Comparison of ENCODE assay signal across 8 cellular contexts in the genomic region with DNA sequence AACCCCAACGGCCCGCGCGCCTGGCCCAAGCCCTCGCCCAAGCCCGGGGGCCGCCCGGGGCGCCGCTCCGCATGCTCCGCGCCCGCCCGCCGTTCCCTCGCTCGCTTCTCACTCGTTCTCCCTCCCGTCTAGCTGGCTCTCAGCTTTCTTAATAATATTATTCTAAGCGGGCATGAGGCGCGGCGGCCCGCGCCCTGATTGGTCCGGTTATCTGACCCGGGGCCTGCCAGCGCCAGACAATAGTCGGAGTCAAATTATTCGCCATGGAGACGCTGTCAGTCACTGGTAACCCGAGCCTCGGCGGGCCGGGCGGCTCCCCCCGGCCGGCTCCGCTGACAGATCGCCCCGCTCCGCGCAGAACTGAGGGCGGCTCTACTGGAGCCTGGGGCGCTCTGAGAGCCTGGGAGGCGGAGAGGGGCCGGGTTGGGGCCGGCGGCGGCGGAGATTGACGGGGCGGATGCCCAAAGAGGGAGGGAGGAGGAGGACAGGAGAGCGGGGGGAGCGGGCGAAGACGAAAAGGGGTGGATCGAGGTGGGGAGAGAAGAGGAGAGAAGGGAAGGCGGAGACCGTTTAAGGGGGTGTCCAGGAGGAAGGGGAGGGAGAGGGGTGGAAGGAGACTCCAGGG. TPM values are rescaled to one million over a fixed set of nuclear protein-coding genes. Genes with fewer than 3 reads are reported as not detected.
DNase-seq lines count a peak whose midpoint lies in the region; ATAC-seq and TF ChIP-seq lines count a peak whose summit lies in the region.

Gene SIX2, minus strand, starts transcription at position 150 of the 625 bp plus-strand sequence. CDS start 342 bp downstream, outside the sequence.

- H3K4me3 ChIP-seq in BLaER1 (peak within 1 kb of the TSS; percentile 22; the same call in 1 of the 2 replicates), breast epithelium (peak within 1 kb of the TSS; percentile 49 to 68 (median 57)), iPS-18c (ENCODE audit: insufficient read depth, low read depth, low read length) (peak within 1 kb of the TSS; percentile 60), gastrocnemius medialis (peak within 1 kb of the TSS; percentile 64 to 85 (median 72))

- no peak within 1 kb of the TSS for H3K4me2 ChIP-seq in BLaER1

- TF ChIP-seq CTCF in breast epithelium (IDR thresholded peaks at IDR 0.05) (no peak), gastrocnemius medialis (IDR thresholded peaks at IDR 0.05 in 4 of 5, conservative IDR thresholded peaks at IDR 0.05 in 1 of 5) (peak in 1 of 5 experiments; percentile 10)

- no peaks in the 10 kb centered on the region for H3K4me1 ChIP-seq in BLaER1
- H3K4me1 ChIP-seq in breast epithelium: peaks cover 6 to 10% of the 10 kb centered on the region in 2 donors
- peaks cover 20 to 49% of the 10 kb centered on the region in 2 donors for H3K4me1 ChIP-seq in gastrocnemius medialis

- CTCF ChIA-PET in HEK293T (lab: Yijun Ruan, JAX): no interaction called here

- POLR2A ChIA-PET in HEK293T (lab: Yijun Ruan, JAX): interaction anchor here (1.0 kb wide), 1 partner anchor 38 kb away, joined by 3 read pairs; no protein-coding TSS in a partner anchor

- H3K36me3 ChIP-seq in BLaER1: 0 out of 2 replicates have a peak, but pooled peaks cover 10% of the 10 kb centered on the region
- H3K36me3 ChIP-seq in breast epithelium: no peaks in the 10 kb centered on the region
- H3K36me3 ChIP-seq in gastrocnemius medialis: peaks cover 0 to 7% of the 10 kb centered on the region in 2 donors

- no peak for TF ChIP-seq POLR2A in breast epithelium (IDR thresholded peaks at IDR 0.05)
- peak; percentile 87 to 96 for TF ChIP-seq POLR2A in gastrocnemius medialis (IDR thresholded peaks at IDR 0.05)

- DNase-seq in HEK293T (ENCODE audit: extremely low spot score) (peak; percentile 94), NCI-H524 treated with DMSO at 0.1 percent for 48 hours (lab: John Stamatoyannopoulos, UW) (peak; percentile 87), breast epithelium (ENCODE audit: low spot score in 2 of 2) (peak; percentile 80 to 84), gastrocnemius medialis (peak; percentile 95 to 97)
- DNase-seq in stimulated activated CD8-positive, alpha-beta memory T cell treated with anti-CD3 and anti-CD28 coated beads, Interleukin-4, amount 100 ng/mL, for 48 hours: no peak
- no peak for DNase-seq in stimulated activated naive CD4-positive, alpha-beta T cell treated with Interleukin-2 at 50 U/mL for 16 hours (lab: John Stamatoyannopoulos, UW)

- H4K20me1 ChIP-seq in BLaER1: no peaks in the 10 kb centered on the region

- no peak within 1 kb of the TSS for H3K9ac ChIP-seq in BLaER1

- H3K9me3 ChIP-seq in BLaER1: peaks cover 99% of the 10 kb centered on the region
- no peaks in the 10 kb centered on the region for H3K9me3 ChIP-seq in breast epithelium
- peaks cover 8% of the 10 kb centered on the region for H3K9me3 ChIP-seq in iPS-18c (ENCODE audit: control insufficient read depth, insufficient read depth, low read length)
- H3K9me3 ChIP-seq in gastrocnemius medialis: no peaks in the 10 kb centered on the region

- intact Hi-C loops in breast epithelium (cut with DNase I; ENCODE audit: low total_unique reads): no loop called here
- intact Hi-C loops in gastrocnemius medialis (cut with DNase I; ENCODE audit: low total_unique reads): loop anchor here (2.0 to 5.0 kb wide), 5 partner anchors 161 to 813 kb away; partner anchors contain the start of gene SRBD1

- H3K27me3 ChIP-seq in BLaER1: peaks cover 98% of the 10 kb centered on the region
- peaks cover 2 to 72% of the 10 kb centered on the region in 2 donors for H3K27me3 ChIP-seq in breast epithelium
- H3K27me3 ChIP-seq in gastrocnemius medialis: peaks cover 0 to 25% (median 0%) of the 10 kb centered on the region in 3 donors

- peak; percentile 80 to 84 for ATAC-seq in gastrocnemius medialis

- in situ Hi-C loops in gastrocnemius medialis (cut with MboI; ENCODE audit: low sequenced_read_pairs in 4 of 4): no loop called here

- H3K27ac ChIP-seq in BLaER1 (no peak within 1 kb of the TSS), breast epithelium (peak within 1 kb of the TSS; percentile 54 to 90), gastrocnemius medialis (peak within 1 kb of the TSS; percentile 90 to 97 (median 90))

TF ChIP-seq in HEK293T, 16 proteins besides CTCF, POLR2A, EP300 and RAD21:
- TF ChIP-seq SP1 (IDR thresholded peaks at IDR 0.05) (no peak), L3MBTL2 (conservative IDR thresholded peaks at IDR 0.05) (peak; percentile 53), PKNOX1 (IDR thresholded peaks at IDR 0.05) (peak; percentile 99), FOXA1 (IDR thresholded peaks at IDR 0.05) (no peak)

RNA-seq across cellular contexts. Expression of gene SIX2, which starts in this region (rescaled TPM):
- total RNA-seq in breast epithelium: 1 to 10 TPM in 2 of 3 donors, under 1 TPM in 1; 0.98 to 3.5 (median 1.5) TPM
- 10 to 100 TPM; 28.9 to 65.5 (median 50.5) TPM for total RNA-seq in gastrocnemius medialis

Comparison
In these comparisons a context has a peak if more than half of its experiments do, and no peak if none do; other contexts are left out.
1. RNA of gene SIX2 (total RNA-seq): 28.9 to 65.5 TPM in gastrocnemius medialis; 0.98 to 3.5 TPM in breast epithelium; every median in the first group is over 4 times any median in the second.
2. H3K4me3 ChIP-seq: peak in every context shown above with its lines; median percentile 72 in gastrocnemius medialis; 60 in iPS-18c; 57 in breast epithelium; 22 in BLaER1.
3. DNase-seq: peak in HEK293T (single experiment), NCI-H524 treated with DMSO at 0.1 percent for 48 hours (single experiment), breast epithelium (2 of 2) and gastrocnemius medialis (2 of 2); none in stimulated activated CD8-positive, alpha-beta memory T cell treated with anti-CD3 and anti-CD28 coated beads, Interleukin-4, amount 100 ng/mL, for 48 hours (single experiment) and stimulated activated naive CD4-positive, alpha-beta T cell treated with Interleukin-2 at 50 U/mL for 16 hours (single experiment).